Comparison of ENCODE assay signal across 8 cellular contexts in genomic region chr9:127451681-127452480, GRCh38. TPM values are rescaled to one million over a fixed set of nuclear protein-coding genes. Genes with fewer than 3 reads are reported as not detected.
DNase-seq lines count a peak whose midpoint lies in the region; ATAC-seq, FAIRE-seq and TF ChIP-seq lines count a peak whose summit lies in the region.

No MANE protein-coding gene starts in this region.

- ATAC-seq in GM21786 (IDR thresholded peaks at IDR 0.05; ENCODE audit: unreplicated experiment) = peak; percentile 10

- no peak for TF ChIP-seq CTCF in bronchial epithelial cell (IDR thresholded peaks at IDR 0.05; ENCODE audit: insufficient read depth, low read length, severe bottlenecking)

- peaks cover 23% of the 10 kb centered on the region for H3K4me1 ChIP-seq in skeletal muscle satellite cell (ENCODE audit: control insufficient read depth, insufficient read depth, low read length)

- H3K4me3 ChIP-seq in bronchial epithelial cell (ENCODE audit: low read depth, low read length) (peak overlapping the region; percentile 89), skeletal muscle satellite cell (ENCODE audit: low read length) (peak overlapping the region; percentile 92)

- in situ Hi-C loops in KBM-7 (cut with MboI; ENCODE audit: low pct_unique_long_range_greater_than_20kb, low sequenced_read_pairs) = no loop called here

- H3K27me3 ChIP-seq in bronchial epithelial cell (ENCODE audit: control insufficient read depth, insufficient read depth, low read length) (no peaks in the 10 kb centered on the region), skeletal muscle satellite cell (ENCODE audit: control insufficient read depth, insufficient read depth, low read length) (no peaks in the 10 kb centered on the region)

- no peaks in the 10 kb centered on the region for H3K9me3 ChIP-seq in skeletal muscle satellite cell (replicated peaks; ENCODE audit: low read length)

- H3K4me2 ChIP-seq in skeletal muscle satellite cell (ENCODE audit: low read length) = peak overlapping the region; percentile 99

- FAIRE-seq in bronchial epithelial cell (lab: Jason Lieb, UNC) = no peak

- H3K36me3 ChIP-seq in bronchial epithelial cell (ENCODE audit: control insufficient read depth, insufficient read depth, low read length) = peaks cover 32% of the 10 kb centered on the region
- peaks cover 52% of the 10 kb centered on the region for H3K36me3 ChIP-seq in skeletal muscle satellite cell (ENCODE audit: insufficient read depth, low read length)

- DNase-seq in DMS114 treated with DMSO at 0.1 percent for 48 hours (lab: John Stamatoyannopoulos, UW; ENCODE audit: unreplicated experiment) (peak; percentile 37), LHCN-M2 (ENCODE audit: low read depth) (peak; percentile 54), UCSD-AML1 (lab: John Stamatoyannopoulos, UW; ENCODE audit: unreplicated experiment) (peak; percentile 72), bronchial epithelial cell (ENCODE audit: low read depth) (peak; percentile 46), iPS-NIHi7 (ENCODE audit: extremely low spot score) (peak; percentile 72), KBM-7 (no peak)

- peak overlapping the region; percentile 99 for H3K9ac ChIP-seq in skeletal muscle satellite cell (ENCODE audit: low read depth, low read length)

RNA-seq across cellular contexts. Expression of gene LRSAM1, which starts 0.6 kb away (rescaled TPM):
- total RNA-seq in LHCN-M2 (2014; rRNA removed) (7.4 and 7.9 TPM in 2 replicates), bronchial epithelial cell (5.3 and 10.9 TPM in 2 replicates)
- polyA plus RNA-seq in LHCN-M2 (2012) = 7.9 TPM
- 9.9 and 14.4 TPM in 2 replicates for total RNA-seq in skeletal muscle satellite cell (2012; rRNA removed)

RNA-seq across cellular contexts. Expression of gene RPL12, which starts 0.7 kb away (rescaled TPM):
- 2,134 and 2,339 TPM in 2 replicates for total RNA-seq in LHCN-M2 (2014; rRNA removed)
- 2,625 TPM for polyA plus RNA-seq in LHCN-M2 (2012)
- 2,552 and 3,707 TPM in 2 replicates for total RNA-seq in bronchial epithelial cell
- total RNA-seq in skeletal muscle satellite cell (2012; rRNA removed) = 1,517 and 2,392 TPM in 2 replicates

RNA-seq across cellular contexts. Expression of gene ZNF79, which starts 27.7 kb away (rescaled TPM):
- total RNA-seq in LHCN-M2 (2014; rRNA removed) (8.4 and 9.6 TPM in 2 replicates), bronchial epithelial cell (12.8 and 14.0 TPM in 2 replicates)
- polyA plus RNA-seq in LHCN-M2 (2012) = 3.6 TPM
- total RNA-seq in skeletal muscle satellite cell (2012; rRNA removed) = 5.9 and 6.3 TPM in 2 replicates

RNA-seq across cellular contexts. Expression of gene SLC2A8, which starts 54.9 kb away (rescaled TPM):
- 10.5 and 13.9 TPM in 2 replicates for total RNA-seq in LHCN-M2 (2014; rRNA removed)
- 9.7 TPM for polyA plus RNA-seq in LHCN-M2 (2012)
- total RNA-seq in bronchial epithelial cell = 4.5 and 7.0 TPM in 2 replicates
- 1.1 and 1.8 TPM in 2 replicates for total RNA-seq in skeletal muscle satellite cell (2012; rRNA removed)
